25 cellular contexts compared by ENCODE assay signal in genomic region chr19:38012944-38013343, GRCh38.
DNase-seq lines count a peak whose midpoint lies in the region; ATAC-seq and TF ChIP-seq lines count a peak whose summit lies in the region.
"Had no signal": no experiment of that assay in that cellular context is flagged by ENCODE, and none has a peak within 500 bp of the region (broad histone marks: within the 10 kb centered on the region; RNA-seq: fewer than 3 reads in every experiment).

No MANE protein-coding gene starts in this region.

- no peak overlapping the region for H3K4me3 Mint-ChIP-seq in CD4-positive, CD25-positive, alpha-beta regulatory T cell
- H3K4me3 Mint-ChIP-seq in neural progenitor cell: no peak overlapping the region
- H3K4me3 Mint-ChIP-seq: activated CD4-positive, alpha-beta T cell treated with anti-CD3 and anti-CD28 coated beads for 36 hours; activated naive CD4-positive, alpha-beta T cell treated with anti-CD3 and anti-CD28 coated beads, Interleukin-2, amount 50 U/mL, for 24 hours; activated T-helper 1 cell treated with anti-CD3 and anti-CD28 coated beads, Interleukin-12 subunit alpha, Interleukin-12 subunit beta, Interleukin-2, Interleukin-4 antibody, amounts not matched to agents 30 ng/mL and 10 ng/mL and 1 ng/mL, durations not matched to agents 14 hours and 24 hours and 36 hours; central memory CD8-positive, alpha-beta T cell; effector memory CD8-positive, alpha-beta T cell; naive thymus-derived CD4-positive, alpha-beta T cell had no signal

- no peak overlapping the region for H2AFZ ChIP-seq in Karpas-422 (ENCODE audit: low read length)
- H2AFZ ChIP-seq in neural progenitor cell (replicated peaks): no peak overlapping the region

- no peaks in the 10 kb centered on the region for H3K27me3 ChIP-seq in CD4-positive, CD25-positive, alpha-beta regulatory T cell (ENCODE audit: control insufficient read depth, insufficient read depth, low read length)
- H3K27me3 ChIP-seq in Karpas-422 (ENCODE audit: low read length) (no peaks in the 10 kb centered on the region), ectodermal cell (ENCODE audit: control insufficient read depth, insufficient read depth, low read length, poor library complexity, severe bottlenecking) (no peaks in the 10 kb centered on the region), neural progenitor cell (no peaks in the 10 kb centered on the region), right cardiac atrium (ENCODE audit: control insufficient read depth, insufficient read depth) (no peaks in the 10 kb centered on the region)
- H3K27me3 ChIP-seq: esophagus muscularis mucosa had no signal

- no peaks in the 10 kb centered on the region for H3K9me3 Mint-ChIP-seq in CD4-positive, CD25-positive, alpha-beta regulatory T cell
- H3K9me3 Mint-ChIP-seq in neural progenitor cell: no peaks in the 10 kb centered on the region
- H3K9me3 Mint-ChIP-seq: activated naive CD4-positive, alpha-beta T cell treated with anti-CD3 and anti-CD28 coated beads, Interleukin-2, amount 50 U/mL, for 24 hours; activated T-helper 1 cell treated with anti-CD3 and anti-CD28 coated beads, Interleukin-12 subunit alpha, Interleukin-12 subunit beta, Interleukin-2, Interleukin-4 antibody, amounts not matched to agents 30 ng/mL and 10 ng/mL and 1 ng/mL, durations not matched to agents 14 hours and 24 hours and 36 hours; central memory CD8-positive, alpha-beta T cell; effector memory CD8-positive, alpha-beta T cell had no signal

- H3K4me1 Mint-ChIP-seq in CD4-positive, CD25-positive, alpha-beta regulatory T cell: peaks cover 0 to 16% (median 11%) of the 10 kb centered on the region in 4 donors
- peaks cover 25% of the 10 kb centered on the region for H3K4me1 Mint-ChIP-seq in neural progenitor cell
- H3K4me1 Mint-ChIP-seq: activated CD4-positive, alpha-beta T cell treated with anti-CD3 and anti-CD28 coated beads for 36 hours; central memory CD8-positive, alpha-beta T cell had no signal

- H3K36me3 Mint-ChIP-seq in CD4-positive, CD25-positive, alpha-beta regulatory T cell: peaks cover 9% of the 10 kb centered on the region
- H3K36me3 Mint-ChIP-seq in neural progenitor cell: no peaks in the 10 kb centered on the region

- H3K27ac ChIP-seq in CD4-positive, CD25-positive, alpha-beta regulatory T cell (ENCODE audit: insufficient read depth, low read length, poor library complexity, severe bottlenecking): no peak overlapping the region
- peak overlapping the region; percentile 72 for H3K27ac ChIP-seq in Karpas-422 (ENCODE audit: low read length)
- peak overlapping the region; percentile 16 for H3K27ac ChIP-seq in ectodermal cell (ENCODE audit: insufficient read depth, low read depth, low read length, poor library complexity, severe bottlenecking)
- no peak overlapping the region for H3K27ac ChIP-seq in neural progenitor cell
- no peak overlapping the region for H3K27ac ChIP-seq in right cardiac atrium (ENCODE audit: low read length)
- H3K27ac ChIP-seq: C4-2B, esophagus muscularis mucosa had no signal

- H3K9ac ChIP-seq in Karpas-422 (ENCODE audit: low read length): no peak overlapping the region
- H3K9ac ChIP-seq in neural progenitor cell: no peak overlapping the region

- ATAC-seq in CD4-positive, CD25-positive, alpha-beta regulatory T cell (ENCODE audit: low read depth in 2 of 2): no peak
- ATAC-seq in right cardiac atrium: no peak
- ATAC-seq: activated CD4-positive, alpha-beta T cell treated with anti-CD3 and anti-CD28 coated beads for 36 hours; effector memory CD8-positive, alpha-beta T cell; naive thymus-derived CD4-positive, alpha-beta T cell had no signal

- H4K20me1 ChIP-seq in Karpas-422 (ENCODE audit: insufficient read depth, low read depth, low read length): no peaks in the 10 kb centered on the region; the same call in 1 of the 2 replicates
- H4K20me1 ChIP-seq in neural progenitor cell (ENCODE audit: low read depth): peaks cover 21% of the 10 kb centered on the region

- peaks cover 93% of the 10 kb centered on the region for H3K79me2 ChIP-seq in Karpas-422 (ENCODE audit: low read length)
- peaks cover 36% of the 10 kb centered on the region for H3K79me2 ChIP-seq in neural progenitor cell (ENCODE audit: low read depth)

- no peaks in the 10 kb centered on the region for H3F3A ChIP-seq in neural progenitor cell (ENCODE audit: low read depth)

- TF ChIP-seq CTCF in neural progenitor cell (IDR thresholded peaks at IDR 0.05) (no peak), GM13976 (IDR thresholded peaks at IDR 0.05; ENCODE audit: borderline replicate concordance, control extremely low read depth, extremely low read depth, insufficient read depth, missing control alignments) (no peak), GM20000 (IDR thresholded peaks at IDR 0.05; ENCODE audit: extremely low read depth, missing control alignments) (no peak)

- in situ Hi-C loops in GM13976 (cut with MboI; ENCODE audit: low sequenced_read_pairs, unreplicated experiment): no loop called here

- H3K27ac Mint-ChIP-seq in CD4-positive, CD25-positive, alpha-beta regulatory T cell: peak overlapping the region in 2 of 3 donors; percentile 31 to 77
- peak overlapping the region; percentile 78 for H3K27ac Mint-ChIP-seq in neural progenitor cell
- H3K27ac Mint-ChIP-seq: activated CD4-positive, alpha-beta T cell treated with anti-CD3 and anti-CD28 coated beads for 36 hours; activated naive CD4-positive, alpha-beta T cell treated with anti-CD3 and anti-CD28 coated beads, Interleukin-2, amount 50 U/mL, for 24 hours; activated T-helper 1 cell treated with anti-CD3 and anti-CD28 coated beads, Interleukin-12 subunit alpha, Interleukin-12 subunit beta, Interleukin-2, Interleukin-4 antibody, amounts not matched to agents 30 ng/mL and 10 ng/mL and 1 ng/mL, durations not matched to agents 14 hours and 24 hours and 36 hours had no signal

- intact Hi-C loops in right cardiac atrium (cut with DNase I): no loop called here

- 53 to 54% methylated on average over 5 of the region's 5 CpGs for WGBS in ectodermal cell, 2 experiments
- 77% methylated on average over 5 of the region's 5 CpGs for WGBS in right cardiac atrium

- no peaks in the 10 kb centered on the region for H3K27me3 Mint-ChIP-seq in CD4-positive, CD25-positive, alpha-beta regulatory T cell
- peaks cover 8% of the 10 kb centered on the region for H3K27me3 Mint-ChIP-seq in neural progenitor cell (ENCODE audit: insufficient read depth, low read depth)
- H3K27me3 Mint-ChIP-seq: activated CD4-positive, alpha-beta T cell treated with anti-CD3 and anti-CD28 coated beads for 36 hours; activated naive CD4-positive, alpha-beta T cell treated with anti-CD3 and anti-CD28 coated beads, Interleukin-2, amount 50 U/mL, for 24 hours; central memory CD8-positive, alpha-beta T cell; effector memory CD8-positive, alpha-beta T cell; naive thymus-derived CD4-positive, alpha-beta T cell had no signal

- no peak for DNase-seq in CD4-positive, CD25-positive, alpha-beta regulatory T cell
- DNase-seq in Karpas-422 (no peak), neural progenitor cell (ENCODE audit: low spot score) (no peak), right cardiac atrium (no peak), GM13976 (ENCODE audit: low spot score) (no peak), GM20000 (ENCODE audit: low spot score) (no peak), COR-L47 (lab: John Stamatoyannopoulos, UW) (no peak)
- DNase-seq: ACHN; activated CD4-positive, alpha-beta T cell treated with anti-CD3 and anti-CD28 coated beads for 36 hours; aorta; effector memory CD8-positive, alpha-beta T cell; hypothalamus; KG1; mammary epithelial cell; naive thymus-derived CD4-positive, alpha-beta T cell; NCI-H1694 treated with DMSO at 0.1 percent for 48 hours; NCI-H2227 treated with DMSO at 0.1 percent for 48 hours; NCI-H82 had no signal

- H3K4me3 ChIP-seq in CD4-positive, CD25-positive, alpha-beta regulatory T cell (ENCODE audit: low read depth, low read length): no peak overlapping the region
- H3K4me3 ChIP-seq in Karpas-422 (ENCODE audit: low read length): no peak overlapping the region
- no peak overlapping the region for H3K4me3 ChIP-seq in ectodermal cell (ENCODE audit: insufficient read depth, low read depth, low read length)
- H3K4me3 ChIP-seq in neural progenitor cell: no peak overlapping the region
- H3K4me3 ChIP-seq in right cardiac atrium (ENCODE audit: low read length): no peak overlapping the region
- H3K4me3 ChIP-seq: esophagus muscularis mucosa, HAP-1 had no signal

- H3K4me2 ChIP-seq in Karpas-422 (ENCODE audit: low read depth, low read length, poor library complexity, severe bottlenecking) (no peak overlapping the region), neural progenitor cell (no peak overlapping the region)

- no peaks in the 10 kb centered on the region for H3K4me1 ChIP-seq in CD4-positive, CD25-positive, alpha-beta regulatory T cell (ENCODE audit: control insufficient read depth, insufficient read depth, low read length, poor library complexity, severe bottlenecking)
- H3K4me1 ChIP-seq in Karpas-422 (ENCODE audit: low read length) (peaks cover 26% of the 10 kb centered on the region), ectodermal cell (ENCODE audit: control insufficient read depth, insufficient read depth, low read length) (no peaks in the 10 kb centered on the region), neural progenitor cell (peaks cover 6% of the 10 kb centered on the region), right cardiac atrium (ENCODE audit: control insufficient read depth, insufficient read depth, low read length) (no peaks in the 10 kb centered on the region)
- H3K4me1 ChIP-seq: esophagus muscularis mucosa, HAP-1 had no signal

- no peaks in the 10 kb centered on the region for H3K36me3 ChIP-seq in CD4-positive, CD25-positive, alpha-beta regulatory T cell (ENCODE audit: control insufficient read depth, insufficient read depth, low read length)
- H3K36me3 ChIP-seq in Karpas-422 (ENCODE audit: insufficient read depth, low read length) (0 out of 2 replicates have a peak, but pooled peaks cover 7% of the 10 kb centered on the region), ectodermal cell (ENCODE audit: control insufficient read depth, insufficient read depth, low read length) (no peaks in the 10 kb centered on the region), neural progenitor cell (no peaks in the 10 kb centered on the region)
- H3K36me3 ChIP-seq: esophagus muscularis mucosa, HAP-1 had no signal

- no peaks in the 10 kb centered on the region for H3K9me3 ChIP-seq in CD4-positive, CD25-positive, alpha-beta regulatory T cell (ENCODE audit: control insufficient read depth in 2 of 2, low read length in 2 of 2)
- H3K9me3 ChIP-seq in Karpas-422 (ENCODE audit: low read length): no peaks in the 10 kb centered on the region
- H3K9me3 ChIP-seq in ectodermal cell (ENCODE audit: control insufficient read depth, low read length): no peaks in the 10 kb centered on the region
- H3K9me3 ChIP-seq in neural progenitor cell (ENCODE audit: low read depth): no peaks in the 10 kb centered on the region
- H3K9me3 ChIP-seq in right cardiac atrium (ENCODE audit: control insufficient read depth, low read length): no peaks in the 10 kb centered on the region
- H3K9me3 ChIP-seq: esophagus muscularis mucosa, HAP-1 had no signal

- no peaks in the 10 kb centered on the region for H3K9me2 ChIP-seq in Karpas-422 (replicated peaks; ENCODE audit: insufficient read depth, low read length)

Comparison
In these comparisons a context has a peak if more than half of its experiments do, and no peak if none do; other contexts are left out.
1. H3K27ac ChIP-seq: peak in Karpas-422 (single experiment) and ectodermal cell (single experiment); none in CD4-positive, CD25-positive, alpha-beta regulatory T cell (single experiment), neural progenitor cell (single experiment) and right cardiac atrium (single experiment).